In genomic region chr7:2709553-2710165, GRCh38 we compare ENCODE assay signal across 8 cellular contexts. TPM values are rescaled to one million over a fixed set of nuclear protein-coding genes. Genes with fewer than 3 reads are reported as not detected.
DNase-seq lines count a peak whose midpoint lies in the region; ATAC-seq, FAIRE-seq and TF ChIP-seq lines count a peak whose summit lies in the region.

No MANE protein-coding gene starts in this region.

- TF ChIP-seq POLR2A in GM12891 (IDR thresholded peaks at IDR 0.05; ENCODE audit: low read depth, low read length) (peak; percentile 42; the same call in 1 of the 2 replicates), HCT116 (IDR thresholded peaks at IDR 0.05; ENCODE audit: borderline replicate concordance, extremely low read depth, insufficient read depth, insufficient read length) (no peak), NB4 (IDR thresholded peaks at IDR 0.05; ENCODE audit: extremely low read depth, insufficient read length) (no peak)

- POLR2A ChIA-PET in HCT116 (lab: Charles Lee), result interaction anchor here (0.9 kb wide), 1 partner anchor 356 kb away, joined by 3 read pairs; no protein-coding TSS in a partner anchor

- H3K4me3 ChIP-seq in HCT116 (replicated peaks in 1 of 2; ENCODE audit: low read depth in 1 of 2, low read length in 2 of 2) (no peak overlapping the region), NB4 (ENCODE audit: low read depth, low read length) (no peak overlapping the region), choroid plexus epithelial cell (ENCODE audit: low read depth, low read length) (no peak overlapping the region)

- peaks cover 2 to 5% of the 10 kb centered on the region in 2 experiments for H3K4me1 ChIP-seq in HCT116 (ENCODE audit: control insufficient read depth in 1 of 2, insufficient read depth in 2 of 2, low read length in 2 of 2)

- BruUV-seq in HCT116 (replicated peaks; lab: Mats Ljungman, UMichigan), result no TSS peak

- H3K9ac ChIP-seq in HCT116 (ENCODE audit: low read length), result no peak overlapping the region

- peak; percentile 98 for ATAC-seq in HCT116

- no peak overlapping the region for H3K27ac ChIP-seq in HCT116 (ENCODE audit: low read depth, low read length)

- H3K4me2 ChIP-seq in HCT116 (ENCODE audit: low read length), result no peak overlapping the region

- intact Hi-C loops in HCT116 (cut with micrococcal nuclease), result loop anchor here (1.0 kb wide), 1 partner anchor 38 kb away; no protein-coding TSS in a partner anchor

- no peaks in the 10 kb centered on the region for H3K27me3 ChIP-seq in HCT116 (ENCODE audit: insufficient read depth, low read length)

- CTCF ChIA-PET in HCT116 (lab: Charles Lee), result interaction anchor here (0.6 to 2.9 kb wide), 10 partner anchors 10 to 258 kb away, joined by 3 to 20 read pairs (median 4); no protein-coding TSS in a partner anchor

- no peak overlapping the region for H2AFZ ChIP-seq in HCT116 (ENCODE audit: low read depth, low read length, poor library complexity, severe bottlenecking)

- FAIRE-seq in GM12891 (lab: Jason Lieb, UNC), result peak; percentile 92

- TF ChIP-seq CTCF in HCT116 (IDR thresholded peaks at IDR 0.05 in 2 of 3, conservative IDR thresholded peaks at IDR 0.05 in 1 of 3; ENCODE audit: borderline replicate concordance in 1 of 3, insufficient read depth in 1 of 3, low read depth in 2 of 3, low read length in 2 of 3) (peak; percentile 85 to 97 (median 92)), NB4 (IDR thresholded peaks at IDR 0.05; ENCODE audit: low read depth, low read length) (peak; percentile 99), choroid plexus epithelial cell (conservative IDR thresholded peaks at IDR 0.05; ENCODE audit: low read depth, low read length) (peak; percentile 90)

- H3K9me3 ChIP-seq in HCT116 (ENCODE audit: control insufficient read depth in 1 of 2, insufficient read depth in 1 of 2, low read depth in 1 of 2, low read length in 2 of 2), result no peaks in the 10 kb centered on the region

- no peaks in the 10 kb centered on the region for H4K20me1 ChIP-seq in HCT116 (ENCODE audit: insufficient read depth)

- RAD21 ChIA-PET in HCT116 (lab: Charles Lee; ENCODE audit: low non-redundant PET in 1 of 2, low total read pairs in 2 of 2, uncharacterized antibody in 2 of 2, unreplicated experiment in 2 of 2), result interaction anchor here in 1 of 2 experiments (0.6 to 0.9 kb wide), 3 partner anchors 39 to 289 kb away, joined by 4 to 6 read pairs (median 6); no protein-coding TSS in a partner anchor

- H3K79me2 ChIP-seq in HCT116 (ENCODE audit: insufficient read depth, low read length), result no peaks in the 10 kb centered on the region

- peak; percentile 93 for TF ChIP-seq RAD21 in HCT116 (IDR thresholded peaks at IDR 0.05; ENCODE audit: low read depth)

- H3K9me2 ChIP-seq in HCT116 (ENCODE audit: insufficient read depth), result no peaks in the 10 kb centered on the region

- DNase-seq in GM12891 (ENCODE audit: insufficient read length, low spot score) (peak; percentile 91), HCT116 (ENCODE audit: low read depth, low spot score) (peak; percentile 26), NB4 (ENCODE audit: low read depth) (peak; percentile 86), choroid plexus epithelial cell (ENCODE audit: low read depth) (peak; percentile 62), lung microvascular endothelial cell (ENCODE audit: low read depth in 2 of 2) (peak; percentile 58 to 81), HK-2 (ENCODE audit: unreplicated experiment) (no peak)
- DNase-seq in activated CD4-positive, alpha-beta T cell treated with anti-CD3 and anti-CD28 coated beads for 4 hours, result peak; percentile 72
- DNase-seq in stimulated activated CD8-positive, alpha-beta memory T cell treated with anti-CD3 and anti-CD28 coated beads, Interleukin-12 subunit alpha, Interleukin-12 subunit beta, amount 100 ng/mL, for 24 hours (ENCODE audit: extremely low read depth), result peak; percentile 31

- H3K36me3 ChIP-seq in HCT116 (ENCODE audit: control insufficient read depth in 1 of 2, insufficient read depth in 2 of 2, low read length in 2 of 2), result no peaks in the 10 kb centered on the region

TF ChIP-seq in GM12891, 5 proteins besides CTCF, POLR2A, EP300 and RAD21:
- TF ChIP-seq PAX5 (IDR thresholded peaks at IDR 0.05; ENCODE audit: insufficient read depth, low read length, severe bottlenecking) (no peak), POLR2AphosphoS5 (IDR thresholded peaks at IDR 0.05; ENCODE audit: low read depth, low read length) (no peak; the same call in 1 of the 2 replicates), TAF1 (IDR thresholded peaks at IDR 0.05; ENCODE audit: low read depth, low read length) (no peak)

TF ChIP-seq in HCT116, 20 proteins besides CTCF, POLR2A, EP300 and RAD21:
- TF ChIP-seq EGR1 (IDR thresholded peaks at IDR 0.05; ENCODE audit: low read depth) (no peak), YY1 (IDR thresholded peaks at IDR 0.05; ENCODE audit: extremely low read depth, insufficient replicate concordance, low read depth, low read length) (peak; percentile 45)

RNA-seq across cellular contexts. Expression of gene AMZ1, which starts 21.7 kb away (rescaled TPM):
- polyA plus RNA-seq in GM12891 (2012; ENCODE audit: low read depth, missing spikeins), result 1.0 TPM
- total RNA-seq in HCT116 (2021; ENCODE audit: unreplicated experiment), result not detected
- 0.03 and 0.04 TPM in 2 replicates for polyA plus RNA-seq in HCT116 (2012)
- under 0.01 TPM in 1 of 2 replicates, not detected in the other for total RNA-seq in lung microvascular endothelial cell
